Comparison of ENCODE assay signal across 23 cellular contexts in the genomic region with DNA sequence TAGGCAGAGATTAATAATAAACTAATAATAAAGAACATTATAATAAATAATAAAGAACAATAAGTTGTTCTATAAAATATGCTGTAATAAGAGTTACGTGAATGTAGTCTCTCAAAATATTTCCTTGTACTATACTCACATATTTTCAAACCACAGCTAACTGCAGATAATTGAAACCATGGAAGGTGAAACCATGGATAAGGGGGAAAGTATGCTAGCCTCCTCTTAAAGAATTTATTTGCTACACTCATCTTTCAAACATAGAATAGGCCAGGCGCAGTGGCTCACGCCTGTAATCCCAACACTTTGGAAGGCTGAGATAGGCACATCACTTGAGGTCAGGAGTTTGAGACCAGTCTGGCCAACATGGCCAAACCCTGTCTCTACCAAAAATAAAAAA. TPM values are rescaled to one million over a fixed set of nuclear protein-coding genes. Genes with fewer than 3 reads are reported as not detected.
A peak's percentile ranks its signal among the peaks of the same experiment; 100 is the strongest.
DNase-seq lines count a peak whose midpoint lies in the region; ATAC-seq and TF ChIP-seq lines count a peak whose summit lies in the region.
"Had no signal": no experiment of that assay in that cellular context is flagged by ENCODE, and none has a peak within 500 bp of the region (broad histone marks: within the 10 kb centered on the region; RNA-seq: fewer than 3 reads in every experiment).

No MANE protein-coding gene starts in this region.

- H3K36me3 Mint-ChIP-seq in CD8-positive, alpha-beta memory T cell, result peaks cover 0 to 23% (median 7%) of the 10 kb centered on the region in 3 donors
- peaks cover 9% of the 10 kb centered on the region for H3K36me3 Mint-ChIP-seq in memory B cell

- H3K27ac ChIP-seq in CD8-positive, alpha-beta memory T cell (ENCODE audit: low read depth, low read length), result no peak overlapping the region
- no peak overlapping the region for H3K27ac ChIP-seq in sigmoid colon
- H3K27ac ChIP-seq in lower lobe of right lung, result no peak overlapping the region
- H3K27ac ChIP-seq: psoas muscle, upper lobe of left lung had no signal

- H3K36me3 ChIP-seq in BJ (ENCODE audit: control insufficient read depth, insufficient read depth, low read length), result no peaks in the 10 kb centered on the region
- no peaks in the 10 kb centered on the region for H3K36me3 ChIP-seq in CD8-positive, alpha-beta memory T cell (ENCODE audit: insufficient read depth, low read length)
- no peaks in the 10 kb centered on the region for H3K36me3 ChIP-seq in sigmoid colon
- H3K36me3 ChIP-seq in lower lobe of right lung, result no peaks in the 10 kb centered on the region
- H3K36me3 ChIP-seq: upper lobe of left lung had no signal

- intact Hi-C loops in sigmoid colon (cut with DNase I), result no loop called here
- intact Hi-C loops in lower lobe of right lung (cut with DNase I), result no loop called here

- H3K4me3 ChIP-seq in BJ (ENCODE audit: low read depth, low read length) (no peak overlapping the region), astrocyte of the spinal cord (ENCODE audit: low read depth, low read length) (no peak overlapping the region), sigmoid colon (no peak overlapping the region), lower lobe of right lung (no peak overlapping the region)
- H3K4me3 ChIP-seq in CD8-positive, alpha-beta memory T cell (ENCODE audit: low read length), result no peak overlapping the region
- H3K4me3 ChIP-seq: dorsolateral prefrontal cortex, psoas muscle, upper lobe of left lung had no signal

- peaks cover 96% of the 10 kb centered on the region for H3K4me1 ChIP-seq in CD8-positive, alpha-beta memory T cell (ENCODE audit: insufficient read depth, low read length)
- peaks cover 0 to 28% (median 15%) of the 10 kb centered on the region in 4 donors for H3K4me1 ChIP-seq in sigmoid colon
- peaks cover 75% of the 10 kb centered on the region for H3K4me1 ChIP-seq in lower lobe of right lung

- no peak for TF ChIP-seq POLR2A in sigmoid colon (IDR thresholded peaks at IDR 0.05)

- peak overlapping the region in 5 of 7 donors; percentile 3 to 61 (median 30) for H3K4me3 Mint-ChIP-seq in CD8-positive, alpha-beta memory T cell
- no peak overlapping the region for H3K4me3 Mint-ChIP-seq in memory B cell

- no peak for ATAC-seq in memory B cell (ENCODE audit: low read depth)
- no peak for ATAC-seq in GM19397 (IDR thresholded peaks at IDR 0.05; ENCODE audit: unreplicated experiment)
- no peak for ATAC-seq in lower lobe of right lung
- ATAC-seq: left lobe of liver, psoas muscle had no signal

- no peak for TF ChIP-seq EP300 in sigmoid colon (IDR thresholded peaks at IDR 0.05)

- peak; percentile 55 for DNase-seq in BJ (ENCODE audit: low read depth)
- no peak for DNase-seq in CD8-positive, alpha-beta memory T cell
- peak; percentile 56 for DNase-seq in astrocyte of the spinal cord (ENCODE audit: low read depth, low spot score)
- DNase-seq in memory B cell (ENCODE audit: low spot score in 2 of 2), result no peak
- DNase-seq in sigmoid colon, result no peak
- no peak for DNase-seq in lower lobe of right lung
- no peak for DNase-seq in DMS79 (lab: John Stamatoyannopoulos, UW)
- DNase-seq: activated CD4-positive, alpha-beta T cell treated with anti-CD3 and anti-CD28 coated beads, Interleukin-2, amount 50 U/mL, for 1 hour; activated T-cell treated with anti-CD3 and anti-CD28 coated beads for 4 hours; dorsolateral prefrontal cortex; erythroblast; HCEC 1CT; midbrain; MV-4-11; NCI-H187 treated with DMSO at 0.1 percent for 48 hours; NCI-H2227 treated with DMSO at 0.1 percent for 48 hours; NCI-H774; psoas muscle; Right ventricle myocardium superior; stimulated activated CD4-positive, alpha-beta T cell treated with anti-CD3 and anti-CD28 coated beads, Interleukin-4, amount 100 ng/mL, for 4 hours; upper lobe of left lung had no signal

- POLR2A ChIA-PET in BJ (lab: Charles Lee), result no interaction called here
- POLR2A ChIA-PET in CD8-positive, alpha-beta memory T cell (lab: Charles Lee), result interaction anchor here (1.0 kb wide), 1 partner anchor 15 kb away, joined by 5 read pairs; no protein-coding TSS in a partner anchor

- 96 to 97% methylated on average over 3 of the region's 3 CpGs for WGBS in sigmoid colon, 2 donors

- in situ Hi-C loops in astrocyte of the spinal cord (cut with HindIII; ENCODE audit: low sequenced_read_pairs), result no loop called here

- H3K27ac Mint-ChIP-seq in CD8-positive, alpha-beta memory T cell, result peak overlapping the region in 4 of 8 donors; percentile 43 to 84 (median 62)
- H3K27ac Mint-ChIP-seq in memory B cell, result peak overlapping the region; percentile 31

- H3K9me3 ChIP-seq in CD8-positive, alpha-beta memory T cell (ENCODE audit: low read length), result no peaks in the 10 kb centered on the region
- H3K9me3 ChIP-seq in sigmoid colon, result no peaks in the 10 kb centered on the region
- H3K9me3 ChIP-seq in lower lobe of right lung, result no peaks in the 10 kb centered on the region
- H3K9me3 ChIP-seq: psoas muscle, upper lobe of left lung had no signal

- no peaks in the 10 kb centered on the region for H3K9me3 Mint-ChIP-seq in CD8-positive, alpha-beta memory T cell
- no peaks in the 10 kb centered on the region for H3K9me3 Mint-ChIP-seq in memory B cell

- CTCF ChIA-PET in BJ (lab: Yijun Ruan, JAX), result interaction anchor here (0.8 to 1.1 kb wide), 3 partner anchors 14 to 17 kb away, joined by 3 to 4 read pairs (median 3); no protein-coding TSS in a partner anchor
- CTCF ChIA-PET in CD8-positive, alpha-beta memory T cell (lab: Charles Lee), result interaction anchor here (1.0 to 1.7 kb wide), 3 partner anchors 11 to 27 kb away, joined by 3 to 6 read pairs (median 5); no protein-coding TSS in a partner anchor

- H3K27me3 ChIP-seq in BJ (ENCODE audit: control insufficient read depth, insufficient read depth, low read length) (no peaks in the 10 kb centered on the region), sigmoid colon (no peaks in the 10 kb centered on the region), lower lobe of right lung (ENCODE audit: low read depth) (no peaks in the 10 kb centered on the region)
- no peaks in the 10 kb centered on the region for H3K27me3 ChIP-seq in CD8-positive, alpha-beta memory T cell (ENCODE audit: insufficient read depth, low read length, poor library complexity, severe bottlenecking)
- H3K27me3 ChIP-seq: dorsolateral prefrontal cortex, upper lobe of left lung had no signal

- no peaks in the 10 kb centered on the region for H3K27me3 Mint-ChIP-seq in CD8-positive, alpha-beta memory T cell
- H3K27me3 Mint-ChIP-seq in memory B cell, result no peaks in the 10 kb centered on the region

- peaks cover 51 to 61% (median 56%) of the 10 kb centered on the region in 3 donors for H3K4me1 Mint-ChIP-seq in CD8-positive, alpha-beta memory T cell
- H3K4me1 Mint-ChIP-seq in memory B cell, result peaks cover 38% of the 10 kb centered on the region

- TF ChIP-seq CTCF in BJ (IDR thresholded peaks at IDR 0.05; ENCODE audit: insufficient read depth, low read depth, low read length), result no peak
- TF ChIP-seq CTCF in astrocyte of the spinal cord (IDR thresholded peaks at IDR 0.05; ENCODE audit: low read depth, low read length), result no peak
- TF ChIP-seq CTCF in sigmoid colon (IDR thresholded peaks at IDR 0.05), result no peak
- no peak for TF ChIP-seq CTCF in lower lobe of right lung (IDR thresholded peaks at IDR 0.05)

RNA-seq across cellular contexts. Expression of a gene that starts 18.5 kb away (rescaled TPM):
- polyA plus RNA-seq in BJ (2011; rRNA removed), result 9.3 and 12.8 TPM in 2 replicates
- polyA minus RNA-seq in BJ (2011; rRNA and poly(A)+ RNA removed), result 4.6 and 5.8 TPM in 2 replicates
- total RNA-seq in CD8-positive, alpha-beta memory T cell, result 100 to 1,000 TPM; 115 to 129 TPM
- 279 TPM for polyA plus RNA-seq in CD8-positive, alpha-beta memory T cell
- 10 to 100 TPM; 26.7 to 38.5 (median 35.2) TPM for total RNA-seq in sigmoid colon
- polyA plus RNA-seq in sigmoid colon, result 10 to 100 TPM; 56.5 to 83.8 (median 64.3) TPM
- 110 TPM for total RNA-seq in lower lobe of right lung

Comparison
In these comparisons a context has a peak if more than half of its experiments do, and no peak if none do; other contexts are left out.
1. DNase-seq: peak in BJ (single experiment) and astrocyte of the spinal cord (single experiment); none in CD8-positive, alpha-beta memory T cell (0 of 5), memory B cell (0 of 2), sigmoid colon (single experiment), lower lobe of right lung (single experiment) and DMS79 (single experiment).